ENCODE assay signal across 8 cellular contexts in genomic region chr11:13955971-13956421, GRCh38. TPM values are rescaled to one million over a fixed set of nuclear protein-coding genes. Genes with fewer than 3 reads are reported as not detected.
DNase-seq lines count a peak whose midpoint lies in the region; ATAC-seq, FAIRE-seq and TF ChIP-seq lines count a peak whose summit lies in the region.

No MANE protein-coding gene starts in this region.

- H3K4me1 Mint-ChIP-seq in immature natural killer cell = no peaks in the 10 kb centered on the region

- H3K9ac ChIP-seq in SU-DHL-6 (ENCODE audit: low read length) = no peak overlapping the region
- no peak overlapping the region for H3K9ac ChIP-seq in K562 (ENCODE audit: insufficient read depth in 1 of 2, low read depth in 2 of 2, low read length in 2 of 2)

- DNase-seq in NCI-H524 (lab: John Stamatoyannopoulos, UW) (peak; percentile 23 to 39), NCI-H524 treated with DMSO at 0.1 percent for 48 hours (lab: John Stamatoyannopoulos, UW) (no peak), Kasumi-1 (lab: John Stamatoyannopoulos, UW) (peak; percentile 20 to 50), K562 (ENCODE audit: extremely low read depth in 1 of 4, low spot score in 3 of 4) (peak; percentile 40 to 77 (median 64)), immature natural killer cell (peak; percentile 33 to 52 (median 45)), epidermal melanocyte (ENCODE audit: insufficient read length, low spot score) (no peak)
- DNase-seq in stimulated activated CD4-positive, alpha-beta T cell treated with anti-CD3 and anti-CD28 coated beads, Interleukin-1b, Interleukin-23, amount 100 ng/mL, for 4 hours (ENCODE audit: low read depth in 2 of 2) = peak; percentile 30 to 54

- H3K36me3 ChIP-seq in SU-DHL-6 (ENCODE audit: low read length) = no peaks in the 10 kb centered on the region
- no peaks in the 10 kb centered on the region for H3K36me3 ChIP-seq in K562 (ENCODE audit: control insufficient read depth, insufficient read depth, low read length)

- no peaks in the 10 kb centered on the region for H3K9me1 ChIP-seq in K562 (ENCODE audit: control insufficient read depth, insufficient read depth, low read length)

- intact Hi-C loops in K562 (cut with micrococcal nuclease) = loop anchor here (1.0 to 5.0 kb wide), 3 partner anchors 85 to 293 kb away; no protein-coding TSS in a partner anchor

- peak; percentile 79 to 86 for TF ChIP-seq RAD21 in K562 (CRISPR knock-in tag; conservative IDR thresholded peaks at IDR 0.05 in 1 of 2, IDR thresholded peaks at IDR 0.05 in 1 of 2)

- H3K4me3 Mint-ChIP-seq in immature natural killer cell = no peak overlapping the region

- H3K27ac Mint-ChIP-seq in immature natural killer cell = no peak overlapping the region

- FAIRE-seq in K562 (lab: Jason Lieb, UNC) = peak; percentile 80

- H3K27ac ChIP-seq in SU-DHL-6 (ENCODE audit: low read depth, low read length) (no peak overlapping the region), K562 (ENCODE audit: extremely low read depth, low read depth, low read length) (no peak overlapping the region)

- H2AFZ ChIP-seq in SU-DHL-6 (ENCODE audit: low read depth, low read length, severe bottlenecking) (no peak overlapping the region), K562 (ENCODE audit: low read depth, low read length) (no peak overlapping the region)

- no peaks in the 10 kb centered on the region for H4K20me1 ChIP-seq in SU-DHL-6 (ENCODE audit: low read depth, low read length)
- no peaks in the 10 kb centered on the region for H4K20me1 ChIP-seq in K562 (replicated peaks; ENCODE audit: control insufficient read depth, insufficient read depth, low read length)

- TF ChIP-seq CTCF in SU-DHL-6 (IDR thresholded peaks at IDR 0.05; ENCODE audit: insufficient read depth, low read length, poor library complexity, severe bottlenecking) (peak; percentile 95), K562 (IDR thresholded peaks at IDR 0.05 in 2 of 3, conservative IDR thresholded peaks at IDR 0.05 in 1 of 3; ENCODE audit: insufficient read depth in 2 of 3, low read depth in 1 of 3, low read length in 3 of 3) (peak; percentile 72 to 86 (median 78))

- TF ChIP-seq EP300 in K562 (IDR thresholded peaks at IDR 0.05; ENCODE audit: low read length) = no peak

- CTCF ChIA-PET in K562 (lab: Yijun Ruan, JAX; ENCODE audit: low intra/inter-chr PET ratio) = interaction anchor here (0.6 to 2.1 kb wide), 6 partner anchors 85 to 310 kb away, joined by 3 to 14 read pairs (median 6); no protein-coding TSS in a partner anchor

- POLR2A ChIA-PET in K562 (lab: Yijun Ruan, JAX) = interaction anchor here (0.9 kb wide), 1 partner anchor 298 kb away, joined by 3 read pairs; no protein-coding TSS in a partner anchor

- BruUV-seq in K562 (replicated peaks; lab: Mats Ljungman, UMichigan) = no TSS peak

- H3K4me2 ChIP-seq in SU-DHL-6 (ENCODE audit: low read depth, low read length, poor library complexity, severe bottlenecking) (no peak overlapping the region), K562 (ENCODE audit: insufficient read depth, low read length) (no peak overlapping the region)

- no peak for TF ChIP-seq POLR2A in K562 (conservative IDR thresholded peaks at IDR 0.05)

- H3K9me2 ChIP-seq in SU-DHL-6 (replicated peaks; ENCODE audit: insufficient read depth, low read length) = no peaks in the 10 kb centered on the region

- H3K79me2 ChIP-seq in SU-DHL-6 (ENCODE audit: insufficient read depth, low read length) = no peaks in the 10 kb centered on the region
- no peaks in the 10 kb centered on the region for H3K79me2 ChIP-seq in K562 (ENCODE audit: control insufficient read depth, insufficient read depth, low read length)

- H3K4me3 ChIP-seq in SU-DHL-6 (ENCODE audit: insufficient read depth, low read length, poor library complexity, severe bottlenecking) (no peak overlapping the region), K562 (no peak overlapping the region)

- ATAC-seq in K562 = peak; percentile 76

- H3K9me3 ChIP-seq in SU-DHL-6 (ENCODE audit: insufficient read depth, low read length) (no peaks in the 10 kb centered on the region), K562 (replicated peaks; ENCODE audit: control insufficient read depth, insufficient read depth, low read depth, low read length) (no peaks in the 10 kb centered on the region)

- H3K27me3 ChIP-seq in SU-DHL-6 (ENCODE audit: low read length) = no peaks in the 10 kb centered on the region
- H3K27me3 ChIP-seq in K562 (ENCODE audit: control insufficient read depth in 2 of 2, insufficient read depth in 2 of 2, low read length in 2 of 2) = peaks cover 11 to 29% of the 10 kb centered on the region in 2 experiments; a peak in 3 of 5 replicates

- H3K9me3 Mint-ChIP-seq in immature natural killer cell = no peaks in the 10 kb centered on the region

- in situ Hi-C loops in K562 (cut with MboI) = loop anchor here (10.0 kb wide), 1 partner anchor 289 kb away; no protein-coding TSS in a partner anchor

- H3K4me1 ChIP-seq in K562 (replicated peaks in 1 of 2; ENCODE audit: control insufficient read depth in 2 of 2, insufficient read depth in 2 of 2, low read length in 2 of 2) = no peaks in the 10 kb centered on the region

- H3K27me3 Mint-ChIP-seq in immature natural killer cell (ENCODE audit: low read depth in 3 of 3) = peaks cover 6 to 12% (median 9%) of the 10 kb centered on the region in 3 donors

- 17% methylated on average over 5 of the region's 5 CpGs for WGBS in K562 (ENCODE audit: insufficient coverage, low coverage, missing lambda C conversion rate)

- H3K36me3 Mint-ChIP-seq in immature natural killer cell = no peaks in the 10 kb centered on the region

- H3F3A ChIP-seq in SU-DHL-6 (ENCODE audit: insufficient read depth) = no peaks in the 10 kb centered on the region

TF ChIP-seq in K562, 482 proteins besides CTCF, POLR2A, EP300 and RAD21 (continues in another document):
- 0 out of 2 replicates have a peak, but pooled peaks have one; percentile 40 for TF ChIP-seq RB1 (IDR thresholded peaks at IDR 0.05; ENCODE audit: low read depth)
- no peak for TF ChIP-seq ZNF184 (CRISPR knock-in tag; IDR thresholded peaks at IDR 0.05)
- TF ChIP-seq ETS2 (tag; IDR thresholded peaks at IDR 0.05; ENCODE audit: borderline replicate concordance, poor library complexity, severe bottlenecking) = no peak
- no peak for TF ChIP-seq ETV1 (tag; conservative IDR thresholded peaks at IDR 0.05; ENCODE audit: low read depth)
- TF ChIP-seq, protein P1, sequence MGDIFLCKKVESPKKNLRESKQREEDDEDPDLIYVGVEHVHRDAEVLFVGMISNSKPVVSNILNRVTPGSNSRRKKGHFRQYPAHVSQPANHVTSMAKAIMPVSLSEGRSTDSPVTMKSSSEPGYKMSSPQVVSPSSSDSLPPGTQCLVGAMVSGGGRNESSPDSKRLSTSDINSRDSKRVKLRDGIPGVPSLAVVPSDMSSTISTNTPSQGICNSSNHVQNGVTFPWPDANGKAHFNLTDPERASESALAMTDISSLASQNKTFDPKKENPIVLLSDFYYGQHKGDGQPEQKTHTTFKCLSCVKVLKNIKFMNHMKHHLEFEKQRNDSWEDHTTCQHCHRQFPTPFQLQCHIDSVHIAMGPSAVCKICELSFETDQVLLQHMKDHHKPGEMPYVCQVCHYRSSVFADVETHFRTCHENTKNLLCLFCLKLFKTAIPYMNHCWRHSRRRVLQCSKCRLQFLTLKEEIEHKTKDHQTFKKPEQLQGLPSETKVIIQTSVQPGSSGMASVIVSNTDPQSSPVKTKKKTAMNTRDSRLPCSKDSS (IDR thresholded peaks at IDR 0.05; ENCODE audit: low read depth, partially characterized antibody) = no peak
- TF ChIP-seq, protein P2, sequence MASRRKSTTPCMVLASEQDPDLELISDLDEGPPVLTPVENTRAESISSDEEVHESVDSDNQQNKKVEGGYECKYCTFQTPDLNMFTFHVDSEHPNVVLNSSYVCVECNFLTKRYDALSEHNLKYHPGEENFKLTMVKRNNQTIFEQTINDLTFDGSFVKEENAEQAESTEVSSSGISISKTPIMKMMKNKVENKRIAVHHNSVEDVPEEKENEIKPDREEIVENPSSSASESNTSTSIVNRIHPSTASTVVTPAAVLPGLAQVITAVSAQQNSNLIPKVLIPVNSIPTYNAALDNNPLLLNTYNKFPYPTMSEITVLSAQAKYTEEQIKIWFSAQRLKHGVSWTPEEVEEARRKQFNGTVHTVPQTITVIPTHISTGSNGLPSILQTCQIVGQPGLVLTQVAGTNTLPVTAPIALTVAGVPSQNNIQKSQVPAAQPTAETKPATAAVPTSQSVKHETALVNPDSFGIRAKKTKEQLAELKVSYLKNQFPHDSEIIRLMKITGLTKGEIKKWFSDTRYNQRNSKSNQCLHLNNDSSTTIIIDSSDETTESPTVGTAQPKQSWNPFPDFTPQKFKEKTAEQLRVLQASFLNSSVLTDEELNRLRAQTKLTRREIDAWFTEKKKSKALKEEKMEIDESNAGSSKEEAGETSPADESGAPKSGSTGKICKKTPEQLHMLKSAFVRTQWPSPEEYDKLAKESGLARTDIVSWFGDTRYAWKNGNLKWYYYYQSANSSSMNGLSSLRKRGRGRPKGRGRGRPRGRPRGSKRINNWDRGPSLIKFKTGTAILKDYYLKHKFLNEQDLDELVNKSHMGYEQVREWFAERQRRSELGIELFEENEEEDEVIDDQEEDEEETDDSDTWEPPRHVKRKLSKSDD (conservative IDR thresholded peaks at IDR 0.05; ENCODE audit: low read length) = no peak
- TF ChIP-seq SOX6 (IDR thresholded peaks at IDR 0.05) = no peak
- TF ChIP-seq HDGF (IDR thresholded peaks at IDR 0.05) = no peak
- TF ChIP-seq POU5F1 (IDR thresholded peaks at IDR 0.05; ENCODE audit: borderline replicate concordance, low read depth, low read length, partially characterized antibody) = no peak
- TF ChIP-seq ZNF224 (CRISPR knock-in tag; IDR thresholded peaks at IDR 0.05) = no peak

RNA-seq across cellular contexts. Expression of gene SPON1, which starts 6.5 kb away (rescaled TPM):
- not detected in 2 replicates for total RNA-seq in K562 (2011; cell fraction: chromatin; rRNA removed; ENCODE audit: low replicate concordance)
- not detected in 2 replicates for total RNA-seq in K562 (2011; cell fraction: nucleolus; rRNA removed)
- not detected in 2 replicates for total RNA-seq in K562 (2011; cell fraction: nucleoplasm; rRNA removed)
- not detected in 2 replicates for total RNA-seq in K562 (2014; rRNA removed)
- total RNA-seq in K562 (2014; rRNA removed; fragmentation: Illumina TruSeq; extraction: Trizol) = not detected in 2 replicates
- total RNA-seq in K562 (2015; rRNA removed; fragmentation: Illumina TruSeq; extraction: Trizol) = not detected in 2 replicates
- 0.07 TPM in 1 of 2 replicates, not detected in the other for total RNA-seq in K562 (2021)
- not detected in 2 replicates for polyA plus RNA-seq in K562 (2011; rRNA removed)
- not detected in 2 replicates for polyA plus RNA-seq in K562 (2011; cell fraction: cytosol; rRNA removed)
- polyA plus RNA-seq in K562 (2011; cell fraction: nucleus; rRNA removed) = not detected in 2 replicates
- polyA plus RNA-seq in K562 (2012) = 0.06 and 0.13 TPM in 2 replicates
- not detected in 2 replicates for polyA plus RNA-seq in K562 (2014; fragmentation: Illumina TruSeq; extraction: Trizol)
- under 1 TPM; 0.04 to 0.06 TPM for polyA plus RNA-seq in K562 (2014; fragmentation: Nextera tagmentation; extraction: Ambion mirVana)
- polyA plus RNA-seq in K562 (2014; rRNA removed) = not detected in 2 replicates
- not detected in 2 replicates for polyA minus RNA-seq in K562 (2011; rRNA and poly(A)+ RNA removed)
- not detected in 2 replicates for polyA minus RNA-seq in K562 (2011; cell fraction: cytosol; rRNA and poly(A)+ RNA removed)
- polyA minus RNA-seq in K562 (2011; cell fraction: nucleus; rRNA and poly(A)+ RNA removed) = not detected in 2 replicates
- polyA plus RNA-seq in immature natural killer cell = 1 to 10 TPM in 1 of 3 donors, under 1 TPM in 2; 0.22 to 1.1 (median 0.74) TPM

Comparison
In these comparisons a context has a peak if more than half of its experiments do, and no peak if none do; other contexts are left out.
1. DNase-seq: peak in NCI-H524 (2 of 2), Kasumi-1 (2 of 2), K562 (4 of 4), immature natural killer cell (3 of 3) and stimulated activated CD4-positive, alpha-beta T cell treated with anti-CD3 and anti-CD28 coated beads, Interleukin-1b, Interleukin-23, amount 100 ng/mL, for 4 hours (2 of 2); none in NCI-H524 treated with DMSO at 0.1 percent for 48 hours (single experiment) and epidermal melanocyte (single experiment).